1 cellular context compared by ENCODE assay signal in genomic region chr3:134708671-134709070, GRCh38.
TF ChIP-seq lines count a peak whose summit lies in the region.

No MANE protein-coding gene starts in this region.

TF ChIP-seq in IMR-90, 13 proteins besides CTCF, POLR2A, EP300 and RAD21:
- TF ChIP-seq NFE2L2 (IDR thresholded peaks at IDR 0.05; ENCODE audit: low read depth, low read length) (no peak), SMC3 (IDR thresholded peaks at IDR 0.05; ENCODE audit: low read depth, low read length) (no peak), FOS (IDR thresholded peaks at IDR 0.05; ENCODE audit: low read depth, low read length) (peak; percentile 33; the same call in 1 of the 2 replicates)
TF ChIP-seq in IMR-90: peak in this region for 1.
